Comparison of ENCODE assay signal across 16 cellular contexts in the genomic region with DNA sequence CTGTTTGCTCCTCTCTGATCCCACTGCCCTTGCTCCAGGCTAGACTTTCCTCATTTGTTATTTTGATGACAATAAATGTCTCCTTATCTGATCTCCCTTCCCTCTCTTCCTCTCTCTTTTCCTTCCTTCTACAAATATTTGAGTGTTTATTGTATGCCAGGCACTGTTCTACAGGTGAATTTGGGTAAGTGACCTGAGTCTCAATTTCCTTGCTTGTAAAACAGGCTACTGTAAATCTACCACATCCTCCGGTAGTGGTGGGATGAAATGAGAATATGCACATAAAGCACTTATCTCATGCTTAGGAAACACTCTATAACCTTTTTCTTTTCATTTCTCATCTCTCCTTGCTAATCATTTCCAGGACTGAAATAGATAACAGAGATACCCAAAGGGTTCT.
DNase-seq lines count a peak whose midpoint lies in the region; ATAC-seq and TF ChIP-seq lines count a peak whose summit lies in the region.
"Had no signal": no experiment of that assay in that cellular context is flagged by ENCODE, and none has a peak within 500 bp of the region (broad histone marks: within the 10 kb centered on the region; RNA-seq: fewer than 3 reads in every experiment).

No MANE protein-coding gene starts in this region.

- H3K9ac ChIP-seq in BLaER1: no peak overlapping the region

- no peak for TF ChIP-seq CTCF in CD8-positive, alpha-beta T cell (IDR thresholded peaks at IDR 0.05)
- TF ChIP-seq CTCF in mesothelial cell of epicardium (IDR thresholded peaks at IDR 0.05; ENCODE audit: unreplicated experiment) (no peak), lower leg skin (IDR thresholded peaks at IDR 0.05) (no peak)

- no peaks in the 10 kb centered on the region for H3K36me3 ChIP-seq in BLaER1
- H3K36me3 ChIP-seq in CD8-positive, alpha-beta T cell (ENCODE audit: insufficient read depth, low read length): no peaks in the 10 kb centered on the region
- H3K36me3 ChIP-seq: gastroesophageal sphincter, right atrium auricular region had no signal

- H3K9me3 Mint-ChIP-seq in CD8-positive, alpha-beta T cell: no peaks in the 10 kb centered on the region
- H3K9me3 Mint-ChIP-seq in T-helper 2 cell treated with Interferon-gamma antibody and Interleukin-4, amounts not matched to agents 5 μg/mL and 100 μg/mL, for 36 hours: no peaks in the 10 kb centered on the region
- H3K9me3 Mint-ChIP-seq in mesothelial cell of epicardium: no peaks in the 10 kb centered on the region
- H3K9me3 Mint-ChIP-seq: CD8-positive, alpha-beta memory T cell had no signal

- no peaks in the 10 kb centered on the region for H3K27me3 Mint-ChIP-seq in CD8-positive, alpha-beta T cell (ENCODE audit: low read depth)
- H3K27me3 Mint-ChIP-seq in T-helper 2 cell treated with Interferon-gamma antibody and Interleukin-4, amounts not matched to agents 5 μg/mL and 100 μg/mL, for 36 hours (ENCODE audit: low read depth): no peaks in the 10 kb centered on the region
- peaks cover 10% of the 10 kb centered on the region for H3K27me3 Mint-ChIP-seq in mesothelial cell of epicardium (ENCODE audit: low read depth)

- CTCF ChIA-PET in CD8-positive, alpha-beta T cell (lab: Charles Lee): interaction anchor here (1.2 kb wide), 1 partner anchor 293 kb away, joined by 3 read pairs; no protein-coding TSS in a partner anchor

- peaks cover 35% of the 10 kb centered on the region for H3K4me1 ChIP-seq in BLaER1
- H3K4me1 ChIP-seq in CD8-positive, alpha-beta T cell (ENCODE audit: insufficient read depth, low read length): peaks cover 23% of the 10 kb centered on the region
- H3K4me1 ChIP-seq: gastroesophageal sphincter, right atrium auricular region had no signal

- intact Hi-C loops in CD8-positive, alpha-beta T cell (cut with DNase I, micrococcal nuclease): loop anchor here in 1 of 2 experiments (10.0 kb wide), 1 partner anchor 66 kb away; no protein-coding TSS in a partner anchor
- intact Hi-C loops in lower leg skin (cut with DNase I; ENCODE audit: low total_unique reads): no loop called here

- peak overlapping the region; percentile 75 for H3K4me2 ChIP-seq in BLaER1

- H3K27me3 ChIP-seq in BLaER1: no peaks in the 10 kb centered on the region
- H3K27me3 ChIP-seq in CD8-positive, alpha-beta T cell (ENCODE audit: insufficient read depth, low read length): no peaks in the 10 kb centered on the region
- H3K27me3 ChIP-seq: gastroesophageal sphincter, right atrium auricular region had no signal

- no peak for ATAC-seq in CD8-positive, alpha-beta T cell
- ATAC-seq: gastroesophageal sphincter, Panc1 had no signal

- 95 to 97% methylated on average over 1 of the region's 1 CpG for WGBS in lower leg skin, 2 donors

- no peaks in the 10 kb centered on the region for H3K36me3 Mint-ChIP-seq in CD8-positive, alpha-beta T cell
- no peaks in the 10 kb centered on the region for H3K36me3 Mint-ChIP-seq in T-helper 2 cell treated with Interferon-gamma antibody and Interleukin-4, amounts not matched to agents 5 μg/mL and 100 μg/mL, for 36 hours (ENCODE audit: low read depth)
- H3K36me3 Mint-ChIP-seq in mesothelial cell of epicardium: no peaks in the 10 kb centered on the region

- no peak overlapping the region for H3K27ac ChIP-seq in BLaER1
- H3K27ac ChIP-seq in CD8-positive, alpha-beta T cell (ENCODE audit: low read depth, low read length): no peak overlapping the region
- H3K27ac ChIP-seq: gastroesophageal sphincter, right atrium auricular region had no signal

- POLR2A ChIA-PET in CD8-positive, alpha-beta T cell (lab: Charles Lee): interaction anchor here (0.7 to 1.3 kb wide), 2 partner anchors 9 kb away, joined by 3 read pairs; no protein-coding TSS in a partner anchor

- peak overlapping the region; percentile 6 for H3K27ac Mint-ChIP-seq in CD8-positive, alpha-beta T cell
- peak overlapping the region; percentile 42 for H3K27ac Mint-ChIP-seq in T-helper 2 cell treated with Interferon-gamma antibody and Interleukin-4, amounts not matched to agents 5 μg/mL and 100 μg/mL, for 36 hours
- H3K27ac Mint-ChIP-seq in mesothelial cell of epicardium: peak overlapping the region; percentile 91

- no peaks in the 10 kb centered on the region for H3K9me3 ChIP-seq in BLaER1
- H3K9me3 ChIP-seq in CD8-positive, alpha-beta T cell (ENCODE audit: low read length): no peaks in the 10 kb centered on the region
- H3K9me3 ChIP-seq: gastroesophageal sphincter, right atrium auricular region had no signal

- H3K4me3 ChIP-seq in BLaER1 (no peak overlapping the region), lower leg skin (ENCODE audit: low read depth, poor library complexity, severe bottlenecking) (no peak overlapping the region)
- H3K4me3 ChIP-seq in CD8-positive, alpha-beta T cell (ENCODE audit: low read depth, low read length): peak overlapping the region; percentile 24
- H3K4me3 ChIP-seq: gastroesophageal sphincter, right atrium auricular region had no signal

- no peak for TF ChIP-seq POLR2A in lower leg skin (IDR thresholded peaks at IDR 0.05)

- H4K20me1 ChIP-seq in BLaER1: no peaks in the 10 kb centered on the region

- H3K4me3 Mint-ChIP-seq in CD8-positive, alpha-beta T cell: peak overlapping the region; percentile 3
- peak overlapping the region; percentile 40 for H3K4me3 Mint-ChIP-seq in T-helper 2 cell treated with Interferon-gamma antibody and Interleukin-4, amounts not matched to agents 5 μg/mL and 100 μg/mL, for 36 hours
- no peak overlapping the region for H3K4me3 Mint-ChIP-seq in mesothelial cell of epicardium

- DNase-seq in CD8-positive, alpha-beta T cell: no peak
- peak; percentile 26 for DNase-seq in T-helper 2 cell treated with Interferon-gamma antibody and Interleukin-4, amounts not matched to agents 5 μg/mL and 100 μg/mL, for 36 hours (ENCODE audit: low spot score)
- no peak for DNase-seq in mesothelial cell of epicardium (ENCODE audit: low spot score in 2 of 2, unreplicated experiment in 2 of 2)
- no peak for DNase-seq in GOT3 (lab: John Stamatoyannopoulos, UW)
- no peak for DNase-seq in lower leg skin (ENCODE audit: low spot score in 2 of 2)
- DNase-seq in NCI-H1092 treated with DMSO at 0.1 percent for 48 hours (lab: John Stamatoyannopoulos, UW): no peak
- DNase-seq: activated effector memory CD4-positive, alpha-beta T cell treated with anti-CD3 and anti-CD28 coated beads, Interleukin-2, amount 50 U/mL, for 16 hours; cerebellar nuclear complex; GDM1; MV-4-11; NCI-H2029 had no signal

- peaks cover 36% of the 10 kb centered on the region for H3K4me1 Mint-ChIP-seq in CD8-positive, alpha-beta T cell (ENCODE audit: low read depth)
- peaks cover 30% of the 10 kb centered on the region for H3K4me1 Mint-ChIP-seq in T-helper 2 cell treated with Interferon-gamma antibody and Interleukin-4, amounts not matched to agents 5 μg/mL and 100 μg/mL, for 36 hours (ENCODE audit: low read depth)
- peaks cover 33% of the 10 kb centered on the region for H3K4me1 Mint-ChIP-seq in mesothelial cell of epicardium

Comparison
In these comparisons a context has a peak if more than half of its experiments do, and no peak if none do; other contexts are left out.
1. H3K27ac Mint-ChIP-seq: peak in every context shown above with its lines; median percentile 91 in mesothelial cell of epicardium; 42 in T-helper 2 cell treated with Interferon-gamma antibody and Interleukin-4, amounts not matched to agents 5 μg/mL and 100 μg/mL, for 36 hours; 6 in CD8-positive, alpha-beta T cell.